Comparison of ENCODE assay signal across 8 cellular contexts in genomic region chr13:97434417-97435296, GRCh38. TPM values are rescaled to one million over a fixed set of nuclear protein-coding genes. Genes with fewer than 3 reads are reported as not detected.
DNase-seq lines count a peak whose midpoint lies in the region; ATAC-seq and TF ChIP-seq lines count a peak whose summit lies in the region.

No MANE protein-coding gene starts in this region.

- peak in 11 of 14 donors; percentile 37 to 76 (median 51) for DNase-seq in C1 segment of cervical spinal cord (lab: John Stamatoyannopoulos, UW)
- peak; percentile 10 for DNase-seq in LoVo (ENCODE audit: low spot score)
- DNase-seq in activated CD4-positive, alpha-beta memory T cell treated with anti-CD3 and anti-CD28 coated beads, Interleukin-2, amount 10 ng/mL, durations not matched to agents 7 days and 5 days, result peak; percentile 52
- peak; percentile 25 to 37 (median 27) for DNase-seq in effector memory CD4-positive, alpha-beta T cell
- DNase-seq in mucosa of descending colon, result peak; percentile 55 to 71 (median 70)
- peak; percentile 12 for DNase-seq in stimulated activated CD8-positive, alpha-beta memory T cell treated with anti-CD3 and anti-CD28 coated beads, Interleukin-4, amount 100 ng/mL, for 4 hours (ENCODE audit: low read depth in 2 of 2, low spot score in 1 of 2)

- no peaks in the 10 kb centered on the region for H3K27me3 ChIP-seq in effector memory CD4-positive, alpha-beta T cell (replicated peaks; ENCODE audit: control insufficient read depth, insufficient read depth, low read length, poor library complexity, severe bottlenecking)

- no peaks in the 10 kb centered on the region for H3K9me3 Mint-ChIP-seq in activated CD4-positive, alpha-beta memory T cell treated with anti-CD3 and anti-CD28 coated beads, Interleukin-2, amount 10 ng/mL, durations not matched to agents 7 days and 5 days

- H3K27me3 Mint-ChIP-seq in activated CD4-positive, alpha-beta memory T cell treated with anti-CD3 and anti-CD28 coated beads, Interleukin-2, amount 10 ng/mL, durations not matched to agents 7 days and 5 days, result no peaks in the 10 kb centered on the region

- peak overlapping the region; percentile 61 for H3K4me3 ChIP-seq in effector memory CD4-positive, alpha-beta T cell (ENCODE audit: insufficient read depth, low read depth, low read length, poor library complexity, severe bottlenecking)
- peak overlapping the region; percentile 54 for H3K4me3 ChIP-seq in mucosa of descending colon

- no peaks in the 10 kb centered on the region for H3K9me3 ChIP-seq in effector memory CD4-positive, alpha-beta T cell (ENCODE audit: control insufficient read depth, low read length)
- H3K9me3 ChIP-seq in mucosa of descending colon, result no peaks in the 10 kb centered on the region

- peaks cover 11% of the 10 kb centered on the region for H3K36me3 Mint-ChIP-seq in activated CD4-positive, alpha-beta memory T cell treated with anti-CD3 and anti-CD28 coated beads, Interleukin-2, amount 10 ng/mL, durations not matched to agents 7 days and 5 days (ENCODE audit: low read depth)

- intact Hi-C loops in mucosa of descending colon (cut with DNase I, micrococcal nuclease), result no loop called here

- H3K27ac Mint-ChIP-seq in activated CD4-positive, alpha-beta memory T cell treated with anti-CD3 and anti-CD28 coated beads, Interleukin-2, amount 10 ng/mL, durations not matched to agents 7 days and 5 days, result peak overlapping the region; percentile 88

- H3K36me3 ChIP-seq in effector memory CD4-positive, alpha-beta T cell (ENCODE audit: control insufficient read depth, insufficient read depth, low read length), result no peaks in the 10 kb centered on the region
- peaks cover 5% of the 10 kb centered on the region for H3K36me3 ChIP-seq in mucosa of descending colon (ENCODE audit: low read depth)

- peaks cover 29% of the 10 kb centered on the region for H3K4me1 Mint-ChIP-seq in activated CD4-positive, alpha-beta memory T cell treated with anti-CD3 and anti-CD28 coated beads, Interleukin-2, amount 10 ng/mL, durations not matched to agents 7 days and 5 days

- peak overlapping the region; percentile 94 for H3K4me3 Mint-ChIP-seq in activated CD4-positive, alpha-beta memory T cell treated with anti-CD3 and anti-CD28 coated beads, Interleukin-2, amount 10 ng/mL, durations not matched to agents 7 days and 5 days

- H3K4me1 ChIP-seq in effector memory CD4-positive, alpha-beta T cell (ENCODE audit: control insufficient read depth, insufficient read depth, low read length, poor library complexity, severe bottlenecking), result peaks cover 17% of the 10 kb centered on the region
- H3K4me1 ChIP-seq in mucosa of descending colon (ENCODE audit: low read depth), result peaks cover 27% of the 10 kb centered on the region

- CTCF ChIA-PET in activated CD4-positive, alpha-beta memory T cell treated with anti-CD3 and anti-CD28 coated beads, Interleukin-2, amount 10 ng/mL, durations not matched to agents 7 days and 5 days (lab: Charles Lee), result interaction anchor here (0.6 to 1.8 kb wide), 7 partner anchors 9 to 417 kb away, joined by 3 to 6 read pairs (median 3); no protein-coding TSS in a partner anchor

- TF ChIP-seq CTCF in mucosa of descending colon (IDR thresholded peaks at IDR 0.05), result no peak

- peak; percentile 4 for ATAC-seq in GM21390 (IDR thresholded peaks at IDR 0.05; ENCODE audit: unreplicated experiment)
- no peak for ATAC-seq in mucosa of descending colon
- ATAC-seq in HG03565 (IDR thresholded peaks at IDR 0.05; ENCODE audit: unreplicated experiment), result no peak

- H3K27ac ChIP-seq in effector memory CD4-positive, alpha-beta T cell (ENCODE audit: insufficient read depth, low read length, poor library complexity, severe bottlenecking), result peak overlapping the region; percentile 46

- POLR2A ChIA-PET in activated CD4-positive, alpha-beta memory T cell treated with anti-CD3 and anti-CD28 coated beads, Interleukin-2, amount 10 ng/mL, durations not matched to agents 7 days and 5 days (lab: Charles Lee), result interaction anchor here (0.6 to 5.4 kb wide), 16 partner anchors 8 to 1758 kb away, joined by 3 to 93 read pairs (median 4); partner anchors contain the start of genes DNAJC3 and MBNL2

RNA-seq across cellular contexts. Expression of gene RAP2A, which starts 0.7 kb away (rescaled TPM):
- 10 to 100 TPM; 37.0 to 39.2 TPM for total RNA-seq in activated CD4-positive, alpha-beta memory T cell treated with anti-CD3 and anti-CD28 coated beads, Interleukin-2, amount 10 ng/mL, durations not matched to agents 7 days and 5 days
- total RNA-seq in mucosa of descending colon, result 10 to 100 TPM; 25.5 to 32.5 (median 29.8) TPM

Comparison
In these comparisons a context has a peak if more than half of its experiments do, and no peak if none do; other contexts are left out.
1. DNase-seq: peak in every context shown above with its lines; median percentile 70 in mucosa of descending colon; 52 in activated CD4-positive, alpha-beta memory T cell treated with anti-CD3 and anti-CD28 coated beads, Interleukin-2, amount 10 ng/mL, durations not matched to agents 7 days and 5 days; 51 in C1 segment of cervical spinal cord; 27 in effector memory CD4-positive, alpha-beta T cell; 12 in stimulated activated CD8-positive, alpha-beta memory T cell treated with anti-CD3 and anti-CD28 coated beads, Interleukin-4, amount 100 ng/mL, for 4 hours; 10 in LoVo.